24 cellular contexts compared by ENCODE assay signal in the genomic region with DNA sequence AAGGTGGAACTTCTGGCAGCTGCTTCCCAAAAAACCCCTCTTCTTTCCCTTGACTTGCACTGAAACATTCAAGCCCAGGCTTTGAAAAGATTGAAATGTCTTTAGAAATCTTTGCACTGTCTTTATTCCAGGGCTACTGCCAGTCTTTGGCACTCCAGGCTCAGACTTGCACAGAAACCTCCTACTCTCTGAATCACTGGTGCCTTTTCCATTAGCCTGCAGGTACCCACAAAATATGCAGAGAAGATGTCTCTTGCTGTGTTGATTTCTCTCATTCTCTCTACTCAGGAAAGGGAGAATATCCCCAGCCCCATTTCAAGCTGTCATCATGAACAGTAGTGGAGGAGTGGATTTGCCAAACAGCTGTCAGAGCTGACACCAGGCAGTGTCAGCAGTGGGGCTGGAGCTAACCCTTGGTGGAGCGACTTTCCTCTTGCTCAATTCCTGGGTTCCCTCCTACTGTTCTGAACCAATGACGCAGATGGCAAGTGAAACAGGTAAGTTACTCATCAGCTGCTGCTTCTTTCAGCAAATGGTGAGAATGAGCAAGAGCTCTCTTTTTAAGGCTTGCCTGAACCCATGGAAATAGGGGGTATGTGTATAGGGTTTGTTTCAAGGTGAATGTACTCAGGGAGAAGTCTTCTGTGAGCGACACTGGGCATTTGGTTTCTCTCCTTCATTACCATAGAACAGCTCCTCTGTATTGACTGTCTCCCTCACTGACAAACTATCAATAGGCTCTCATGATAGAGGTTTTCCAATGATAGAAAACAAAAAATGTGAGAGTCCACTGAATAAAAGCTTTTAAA.
"Had no signal": no experiment of that assay in that cellular context is flagged by ENCODE, and none has a peak within 500 bp of the region (broad histone marks: within the 10 kb centered on the region; RNA-seq: fewer than 3 reads in every experiment).

No MANE protein-coding gene starts in this region.

- H3K27me3 ChIP-seq: brain microvascular endothelial cell, MG63 had no signal

- H3K27me3 Mint-ChIP-seq: activated CD4-positive, alpha-beta T cell treated with anti-CD3 and anti-CD28 coated beads, Interleukin-2, amount 10 ng/mL, durations not matched to agents 24 days and 14 days; activated naive CD4-positive, alpha-beta T cell treated with anti-CD3 and anti-CD28 coated beads, Interleukin-2, amount 10 ng/mL, durations not matched to agents 7 days and 5 days had no signal

- H3K27ac Mint-ChIP-seq: activated CD4-positive, alpha-beta memory T cell treated with anti-CD3 and anti-CD28 coated beads for 36 hours; activated CD4-positive, alpha-beta T cell treated with anti-CD3 and anti-CD28 coated beads, Interleukin-2, amount 10 ng/mL, durations not matched to agents 24 days and 14 days; activated naive CD4-positive, alpha-beta T cell treated with anti-CD3 and anti-CD28 coated beads, Interleukin-2, amount 10 ng/mL, durations not matched to agents 7 days and 5 days; activated naive CD8-positive, alpha-beta T cell treated with anti-CD3 and anti-CD28 coated beads for 36 hours; activated T-helper 2 cell treated with anti-CD3 and anti-CD28 coated beads, Interferon-gamma antibody, Interleukin-2, Interleukin-4, amounts not matched to agents 10 μg/mL and 5 μg/mL and 100 μg/mL, durations not matched to agents 14 hours and 24 hours and 36 hours had no signal

- H3K9me3 Mint-ChIP-seq: activated CD4-positive, alpha-beta memory T cell treated with anti-CD3 and anti-CD28 coated beads for 36 hours; activated CD4-positive, alpha-beta T cell treated with anti-CD3 and anti-CD28 coated beads, Interleukin-2, amount 10 ng/mL, durations not matched to agents 24 days and 14 days; activated naive CD4-positive, alpha-beta T cell treated with anti-CD3 and anti-CD28 coated beads, Interleukin-2, amount 10 ng/mL, durations not matched to agents 7 days and 5 days; activated naive CD8-positive, alpha-beta T cell treated with anti-CD3 and anti-CD28 coated beads for 36 hours; activated T-helper 2 cell treated with anti-CD3 and anti-CD28 coated beads, Interferon-gamma antibody, Interleukin-2, Interleukin-4, amounts not matched to agents 10 μg/mL and 5 μg/mL and 100 μg/mL, durations not matched to agents 14 hours and 24 hours and 36 hours had no signal

- H3K36me3 ChIP-seq: brain microvascular endothelial cell, MG63 had no signal

- H3K4me1 Mint-ChIP-seq: activated CD4-positive, alpha-beta T cell treated with anti-CD3 and anti-CD28 coated beads, Interleukin-2, amount 10 ng/mL, durations not matched to agents 24 days and 14 days; activated naive CD4-positive, alpha-beta T cell treated with anti-CD3 and anti-CD28 coated beads, Interleukin-2, amount 10 ng/mL, durations not matched to agents 7 days and 5 days; activated naive CD8-positive, alpha-beta T cell treated with anti-CD3 and anti-CD28 coated beads for 36 hours; IgD-negative memory B cell had no signal

- H3K9me3 ChIP-seq: MG63 had no signal

- H3K36me3 Mint-ChIP-seq: activated CD4-positive, alpha-beta memory T cell treated with anti-CD3 and anti-CD28 coated beads for 36 hours; activated naive CD4-positive, alpha-beta T cell treated with anti-CD3 and anti-CD28 coated beads, Interleukin-2, amount 10 ng/mL, durations not matched to agents 7 days and 5 days; activated naive CD8-positive, alpha-beta T cell treated with anti-CD3 and anti-CD28 coated beads for 36 hours; IgD-negative memory B cell had no signal

- DNase-seq: activated CD4-positive, alpha-beta memory T cell treated with anti-CD3 and anti-CD28 coated beads for 36 hours; activated CD4-positive, alpha-beta T cell treated with anti-CD3 and anti-CD28 coated beads, Interleukin-2, amount 10 ng/mL, durations not matched to agents 24 days and 14 days; activated CD4-positive, CD25-positive, alpha-beta regulatory T cell treated with anti-CD3 and anti-CD28 coated beads, Interleukin-2, amount 50 U/mL, for 72 hours; activated gamma-delta T cell treated with Interleukin-2 at 50 U/mL for 16 hours; activated naive CD4-positive, alpha-beta T cell treated with anti-CD3 and anti-CD28 coated beads, Interleukin-2, amount 10 ng/mL, durations not matched to agents 7 days and 5 days; activated naive CD8-positive, alpha-beta T cell treated with anti-CD3 and anti-CD28 coated beads for 36 hours; activated T-cell treated with anti-CD3 and anti-CD28 coated beads for 4 hours; activated T-cell treated with anti-CD3 and anti-CD28 coated beads, Interleukin-2, amount 50 U/mL, for 48 hours; brain microvascular endothelial cell; KG1; MG63; MV-4-11; NCI-H1092 treated with DMSO at 0.1 percent for 48 hours; NCI-H1417 treated with DMSO at 0.1 percent for 48 hours; NCI-H1694; NCI-H2029; NCI-H2107; NCI-H2171 treated with DMSO at 0.1 percent for 48 hours; NCI-H226; NCI-H526 treated with DMSO at 0.1 percent for 48 hours; PC-3; SIG-M5 had no signal

- H3K4me3 ChIP-seq: MG63 had no signal

- H3K4me3 Mint-ChIP-seq: activated CD4-positive, alpha-beta memory T cell treated with anti-CD3 and anti-CD28 coated beads for 36 hours; activated CD4-positive, alpha-beta T cell treated with anti-CD3 and anti-CD28 coated beads, Interleukin-2, amount 10 ng/mL, durations not matched to agents 24 days and 14 days; activated naive CD4-positive, alpha-beta T cell treated with anti-CD3 and anti-CD28 coated beads, Interleukin-2, amount 10 ng/mL, durations not matched to agents 7 days and 5 days; activated naive CD8-positive, alpha-beta T cell treated with anti-CD3 and anti-CD28 coated beads for 36 hours had no signal

- H3K27ac ChIP-seq: brain microvascular endothelial cell had no signal

- ATAC-seq: PC-3 had no signal
